23 cellular contexts compared by ENCODE assay signal in the genomic region with DNA sequence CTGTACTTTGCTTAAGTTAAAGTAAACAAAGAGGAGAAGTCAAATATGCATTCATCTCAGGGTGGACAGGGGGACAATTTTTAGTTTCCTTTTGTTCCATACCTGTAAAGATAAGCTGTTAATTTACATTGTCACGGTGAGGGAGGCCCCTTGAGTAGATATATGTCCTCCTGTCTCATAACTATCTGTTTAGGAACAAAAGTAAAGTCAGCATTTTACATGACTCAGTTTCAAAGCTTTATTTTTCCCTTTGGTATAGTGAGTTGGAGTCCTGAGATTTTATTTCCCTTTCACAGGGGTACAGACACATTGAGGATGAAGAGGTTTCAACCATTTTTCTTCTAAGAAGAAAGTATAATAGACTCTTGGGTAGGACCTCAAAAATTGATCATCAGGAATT. TPM values are rescaled to one million over a fixed set of nuclear protein-coding genes. Genes with fewer than 3 reads are reported as not detected.
DNase-seq lines count a peak whose midpoint lies in the region; ATAC-seq, FAIRE-seq and TF ChIP-seq lines count a peak whose summit lies in the region.
"Had no signal": no experiment of that assay in that cellular context is flagged by ENCODE, and none has a peak within 500 bp of the region (broad histone marks: within the 10 kb centered on the region; RNA-seq: fewer than 3 reads in every experiment).

No MANE protein-coding gene starts in this region.

- no peaks in the 10 kb centered on the region for H4K20me1 ChIP-seq in HepG2 (ENCODE audit: insufficient read depth, low read length)

- H3K4me1 ChIP-seq in HepG2 (ENCODE audit: insufficient read depth, low read length) (no peaks in the 10 kb centered on the region), right lobe of liver (peaks cover 0 to 4% (median 0%) of the 10 kb centered on the region in 4 donors), RWPE2 (ENCODE audit: insufficient read depth, poor library complexity, severe bottlenecking) (peaks cover 53% of the 10 kb centered on the region), SJCRH30 (no peaks in the 10 kb centered on the region)
- H3K4me1 ChIP-seq: ascending aorta had no signal

- CTCF ChIA-PET in HepG2 (lab: Yijun Ruan, JAX; ENCODE audit: low intra/inter-chr PET ratio, low total read pairs) = no interaction called here

- TF ChIP-seq EP300 in HepG2 (IDR thresholded peaks at IDR 0.05; ENCODE audit: low read depth in 2 of 2, low read length in 2 of 2) = no peak
- TF ChIP-seq EP300 in HepG2 (CRISPR knock-in tag; IDR thresholded peaks at IDR 0.05; ENCODE audit: borderline replicate concordance) = no peak

- POLR2A ChIA-PET in HepG2 (lab: Yijun Ruan, JAX) = no interaction called here

- no peak overlapping the region for H3K4me3 ChIP-seq in HepG2 (replicated peaks in 1 of 3; ENCODE audit: insufficient read depth in 1 of 3, low read depth in 2 of 3, low read length in 3 of 3)
- no peak overlapping the region for H3K4me3 ChIP-seq in right lobe of liver
- H3K4me3 ChIP-seq in RWPE2 (ENCODE audit: severe bottlenecking) = no peak overlapping the region
- H3K4me3 ChIP-seq in SJCRH30 = no peak overlapping the region
- no peak overlapping the region for H3K4me3 ChIP-seq in foreskin fibroblast (ENCODE audit: low read depth in 1 of 2, low read length in 2 of 2)
- H3K4me3 ChIP-seq: ascending aorta, prostate gland had no signal

- ATAC-seq in HepG2 (no peak), right lobe of liver (no peak), RWPE2 (ENCODE audit: low read depth) (no peak)
- ATAC-seq in stimulated activated effector memory CD8-positive, alpha-beta T cell treated with anti-CD3 and anti-CD28 coated beads, Interleukin-12 subunit alpha, Interleukin-12 subunit beta, amount 100 ng/mL, for 72 hours = no peak

- H3K27me3 ChIP-seq in HepG2 (ENCODE audit: control insufficient read depth in 1 of 2, insufficient read depth in 2 of 2, low read length in 2 of 2) (no peaks in the 10 kb centered on the region; a peak in 1 of 5 replicates), right lobe of liver (no peaks in the 10 kb centered on the region), RWPE2 (ENCODE audit: insufficient read depth, poor library complexity, severe bottlenecking) (no peaks in the 10 kb centered on the region), SJCRH30 (no peaks in the 10 kb centered on the region)
- H3K27me3 ChIP-seq: ascending aorta had no signal

- no peak for TF ChIP-seq CTCF in HepG2 (CRISPR knock-in tag; IDR thresholded peaks at IDR 0.05)
- TF ChIP-seq CTCF in right lobe of liver (IDR thresholded peaks at IDR 0.05) = no peak
- no peak for TF ChIP-seq CTCF in RWPE2 (IDR thresholded peaks at IDR 0.05; ENCODE audit: poor library complexity, severe bottlenecking)
- no peak for TF ChIP-seq CTCF in foreskin fibroblast (IDR thresholded peaks at IDR 0.05; ENCODE audit: low read depth, low read length)

- H3K9me3 ChIP-seq in HepG2 (ENCODE audit: low read length) (peaks cover 6% of the 10 kb centered on the region), right lobe of liver (no peaks in the 10 kb centered on the region), RWPE2 (ENCODE audit: severe bottlenecking) (no peaks in the 10 kb centered on the region), SJCRH30 (replicated peaks) (no peaks in the 10 kb centered on the region)
- H3K9me3 ChIP-seq: ascending aorta, prostate gland, SK-N-SH had no signal

- 0% methylated on average over 1 of the region's 1 CpG for WGBS in HepG2 (ENCODE audit: low lambda C conversion rate)
- WGBS in right lobe of liver (ENCODE audit: insufficient coverage, low coverage, low lambda C conversion rate, missing lambda C conversion rate) = 69% methylated on average over 1 of the region's 1 CpG

- H3K36me3 ChIP-seq in HepG2 (replicated peaks in 1 of 2; ENCODE audit: control insufficient read depth in 1 of 2, insufficient read depth in 2 of 2, low read length in 2 of 2) (no peaks in the 10 kb centered on the region), right lobe of liver (no peaks in the 10 kb centered on the region), RWPE2 (ENCODE audit: low read depth) (no peaks in the 10 kb centered on the region), SJCRH30 (no peaks in the 10 kb centered on the region)
- H3K36me3 ChIP-seq: ascending aorta, prostate gland had no signal

- in situ Hi-C loops in HepG2 (cut with HindIII; ENCODE audit: extremely low pct_ligation_motif_present, low pct_unique_long_range_greater_than_20kb) = no loop called here

- FAIRE-seq in HepG2 (lab: Jason Lieb, UNC) = no peak
- FAIRE-seq: small intestine had no signal

- no peak overlapping the region for H3K4me3 Mint-ChIP-seq in stimulated activated effector memory CD8-positive, alpha-beta T cell treated with anti-CD3 and anti-CD28 coated beads, Interleukin-12 subunit alpha, Interleukin-12 subunit beta, amount 100 ng/mL, for 72 hours

- DNase-seq in HepG2 (ENCODE audit: low spot score) (no peak), right lobe of liver (no peak), RWPE2 (ENCODE audit: low spot score) (no peak), caudate nucleus (lab: John Stamatoyannopoulos, UW) (no peak), SJCRH30 (no peak), foreskin fibroblast (no peak), NCI-H2196 (lab: John Stamatoyannopoulos, UW; ENCODE audit: unreplicated experiment) (no peak)
- no peak for DNase-seq in stimulated activated effector memory CD8-positive, alpha-beta T cell treated with anti-CD3 and anti-CD28 coated beads, Interleukin-12 subunit alpha, Interleukin-12 subunit beta, amount 100 ng/mL, for 72 hours (ENCODE audit: low spot score in 2 of 2)
- DNase-seq: GDM1; hypothalamus; kidney glomerular epithelial cell; mesenchymal stem cell; NCI-H1417; NCI-H69; OCI-M1; SK-N-SH; small intestine; stimulated activated CD4-positive, alpha-beta T cell treated with anti-CD3 and anti-CD28 coated beads, Interleukin-4, amount 100 ng/mL, for 4 hours had no signal

- H3K4me1 Mint-ChIP-seq in stimulated activated effector memory CD8-positive, alpha-beta T cell treated with anti-CD3 and anti-CD28 coated beads, Interleukin-12 subunit alpha, Interleukin-12 subunit beta, amount 100 ng/mL, for 72 hours = peaks cover 57% of the 10 kb centered on the region

- no peak overlapping the region for H2AFZ ChIP-seq in HepG2 (ENCODE audit: low read length)

- H3K4me2 ChIP-seq in HepG2 (ENCODE audit: low read depth, low read length) = no peak overlapping the region

- no peak overlapping the region for H3K9ac ChIP-seq in HepG2 (ENCODE audit: insufficient read depth, low read depth, low read length)
- H3K9ac ChIP-seq: SK-N-SH had no signal

- H3K27ac ChIP-seq in HepG2 (ENCODE audit: extremely low read length, insufficient read depth, low read length) (no peak overlapping the region), right lobe of liver (no peak overlapping the region), RWPE2 (ENCODE audit: poor library complexity, severe bottlenecking) (peak overlapping the region; percentile 98), caudate nucleus (ENCODE audit: low read depth, low read length) (peak overlapping the region; percentile 36), SJCRH30 (no peak overlapping the region)
- H3K27ac ChIP-seq: ascending aorta, prostate gland had no signal

- intact Hi-C loops in HepG2 (cut with micrococcal nuclease; ENCODE audit: unreplicated experiment) (no loop called here), right lobe of liver (cut with DNase I) (no loop called here)

- peaks cover 13% of the 10 kb centered on the region for H3K36me3 Mint-ChIP-seq in stimulated activated effector memory CD8-positive, alpha-beta T cell treated with anti-CD3 and anti-CD28 coated beads, Interleukin-12 subunit alpha, Interleukin-12 subunit beta, amount 100 ng/mL, for 72 hours

- H3K27ac Mint-ChIP-seq in stimulated activated effector memory CD8-positive, alpha-beta T cell treated with anti-CD3 and anti-CD28 coated beads, Interleukin-12 subunit alpha, Interleukin-12 subunit beta, amount 100 ng/mL, for 72 hours = peak overlapping the region; percentile 95

- TF ChIP-seq POLR2A in HepG2 (IDR thresholded peaks at IDR 0.05; ENCODE audit: insufficient read depth in 1 of 2, low read depth in 2 of 2, low read length in 2 of 2) = no peak
- no peak for TF ChIP-seq POLR2A in right lobe of liver (IDR thresholded peaks at IDR 0.05)

- TF ChIP-seq RAD21 in HepG2 (CRISPR knock-in tag; IDR thresholded peaks at IDR 0.05) = no peak

- BruUV-seq in HepG2 (replicated peaks; lab: Mats Ljungman, UMichigan) = no TSS peak

- H3K9me3 Mint-ChIP-seq in stimulated activated effector memory CD8-positive, alpha-beta T cell treated with anti-CD3 and anti-CD28 coated beads, Interleukin-12 subunit alpha, Interleukin-12 subunit beta, amount 100 ng/mL, for 72 hours = peaks cover 32% of the 10 kb centered on the region

- H3K79me2 ChIP-seq in HepG2 (ENCODE audit: insufficient read depth, low read length) = no peaks in the 10 kb centered on the region

TF ChIP-seq in HepG2, 621 proteins besides CTCF, POLR2A, EP300 and RAD21 (continues in another document):
- TF ChIP-seq ZC3H4 (CRISPR knock-in tag; IDR thresholded peaks at IDR 0.05; ENCODE audit: borderline replicate concordance) (no peak), KMT2A (CRISPR knock-in tag; IDR thresholded peaks at IDR 0.05) (no peak)

RNA-seq across cellular contexts. Expression of a gene that starts 50.1 kb away (rescaled TPM):
- total RNA-seq in HepG2 (2016; rRNA removed; fragmentation: Illumina TruSeq; extraction: Trizol) = not detected in 2 replicates
- not detected in 2 replicates for total RNA-seq in HepG2 (2016; cell fraction: cytosol; rRNA removed; fragmentation: Illumina TruSeq; extraction: Trizol; ENCODE audit: low read depth)
- total RNA-seq in HepG2 (2016; cell fraction: insoluble cytoplasmic fraction; rRNA removed; fragmentation: Illumina TruSeq; extraction: Trizol) = not detected in 2 replicates
- total RNA-seq in HepG2 (2016; cell fraction: membrane; rRNA removed; fragmentation: Illumina TruSeq; extraction: Trizol) = not detected in 2 replicates
- not detected in 2 replicates for total RNA-seq in HepG2 (2016; cell fraction: nucleus; rRNA removed; fragmentation: Illumina TruSeq; extraction: Trizol)
- polyA plus RNA-seq in HepG2 (2011; rRNA removed) = not detected in 2 replicates
- not detected in 2 replicates for polyA plus RNA-seq in HepG2 (2011; cell fraction: cytosol; rRNA removed)
- not detected in 2 replicates for polyA plus RNA-seq in HepG2 (2011; cell fraction: nucleus; rRNA removed)
- polyA plus RNA-seq in HepG2 (2012) = not detected in 2 replicates
- polyA plus RNA-seq in HepG2 (2016; cell fraction: cytosol; fragmentation: Illumina TruSeq; extraction: Trizol; ENCODE audit: low read depth) = not detected in 2 replicates
- not detected in 2 replicates for polyA plus RNA-seq in HepG2 (2016; cell fraction: insoluble cytoplasmic fraction; fragmentation: Illumina TruSeq; extraction: Trizol; ENCODE audit: low read depth)
- polyA plus RNA-seq in HepG2 (2016; cell fraction: membrane; fragmentation: Illumina TruSeq; extraction: Trizol; ENCODE audit: low read depth) = not detected in 2 replicates
- polyA plus RNA-seq in HepG2 (2016; cell fraction: nucleus; fragmentation: Illumina TruSeq; extraction: Trizol; ENCODE audit: insufficient read depth, low read depth) = not detected in 2 replicates
- polyA minus RNA-seq in HepG2 (2011; rRNA and poly(A)+ RNA removed; ENCODE audit: low replicate concordance) = 0.49 TPM in 1 of 2 replicates, not detected in the other
- not detected in 2 replicates for polyA minus RNA-seq in HepG2 (2011; cell fraction: cytosol; rRNA and poly(A)+ RNA removed)
- not detected in 2 replicates for polyA minus RNA-seq in HepG2 (2011; cell fraction: nucleus; rRNA and poly(A)+ RNA removed)
- 1 to 10 TPM in 1 of 6 experiments, under 1 TPM in 4, not detected in 1; 0.09 to 1.2 (median 0.37) TPM for total RNA-seq in right lobe of liver
- total RNA-seq in SJCRH30 (2014; rRNA removed; shearing (Covaris generic)) = not detected in 2 replicates
- total RNA-seq: ascending aorta, chondrocyte, HT-29 had no signal
- polyA plus RNA-seq: neural cell, SK-N-SH had no signal

Comparison
In these comparisons a context has a peak if more than half of its experiments do, and no peak if none do; other contexts are left out.
1. H3K27ac ChIP-seq: peak in RWPE2 (single experiment) and caudate nucleus (single experiment); none in HepG2 (single experiment), right lobe of liver (0 of 3) and SJCRH30 (single experiment).